Comparison of ENCODE assay signal across 1 cellular context in genomic region chr1:27563407-27564263, GRCh38.
TF ChIP-seq lines count a peak whose summit lies in the region.

No MANE protein-coding gene starts in this region.

TF ChIP-seq in HepG2, 621 proteins besides CTCF, POLR2A, EP300 and RAD21 (continued from another document and continues in another):
- TF ChIP-seq KLF9 (CRISPR knock-in tag; IDR thresholded peaks at IDR 0.05; ENCODE audit: low read depth) (no peak), IKZF4 (CRISPR knock-in tag; IDR thresholded peaks at IDR 0.05; ENCODE audit: borderline replicate concordance, low read depth, not compliant biosample characterization) (peak; percentile 64), AHDC1 (CRISPR knock-in tag; IDR thresholded peaks at IDR 0.05; ENCODE audit: borderline replicate concordance) (peak; percentile 80; the same call in 1 of the 2 replicates), TIGD3 (CRISPR knock-in tag; IDR thresholded peaks at IDR 0.05; ENCODE audit: borderline replicate concordance) (no peak), ZNF407 (CRISPR knock-in tag; IDR thresholded peaks at IDR 0.05; ENCODE audit: not compliant biosample characterization) (no peak), ZMAT5 (CRISPR knock-in tag; IDR thresholded peaks at IDR 0.05; ENCODE audit: borderline replicate concordance, low read depth) (no peak), MTA3 (CRISPR knock-in tag; IDR thresholded peaks at IDR 0.05) (no peak), MAX (IDR thresholded peaks at IDR 0.05) (peak; percentile 85), ZNF253 (CRISPR knock-in tag; IDR thresholded peaks at IDR 0.05; ENCODE audit: borderline replicate concordance) (no peak), FOXK2 (IDR thresholded peaks at IDR 0.05) (no peak), ARNTL (CRISPR knock-in tag; IDR thresholded peaks at IDR 0.05) (peak; percentile 76), RBM22 (optimal IDR thresholded peaks at IDR 0.05; ENCODE audit: low read length) (peak; percentile 90), PHF20 (CRISPR knock-in tag; IDR thresholded peaks at IDR 0.05) (no peak), ZBTB14 (CRISPR knock-in tag; IDR thresholded peaks at IDR 0.05) (no peak), ZBTB40 (IDR thresholded peaks at IDR 0.05) (no peak), ZBTB40 (CRISPR knock-in tag; IDR thresholded peaks at IDR 0.05) (no peak; the same call in 1 of the 2 replicates), DNMT1 (CRISPR knock-in tag; IDR thresholded peaks at IDR 0.05) (no peak), ELF4 (CRISPR knock-in tag; IDR thresholded peaks at IDR 0.05; ENCODE audit: borderline replicate concordance) (no peak), KAT2B (IDR thresholded peaks at IDR 0.05; ENCODE audit: borderline replicate concordance, low read depth, low read length) (no peak), ZNF160 (CRISPR knock-in tag; IDR thresholded peaks at IDR 0.05) (peak; percentile 52; the same call in 1 of the 2 replicates), NFIB (CRISPR knock-in tag; IDR thresholded peaks at IDR 0.05; ENCODE audit: borderline replicate concordance) (no peak), RFXAP (CRISPR knock-in tag; IDR thresholded peaks at IDR 0.05; ENCODE audit: borderline replicate concordance) (peak; percentile 95), ZNF572 (CRISPR knock-in tag; IDR thresholded peaks at IDR 0.05) (peak; percentile 98), ZFP37 (CRISPR knock-in tag; IDR thresholded peaks at IDR 0.05; ENCODE audit: borderline replicate concordance) (0 out of 2 replicates have a peak, but pooled peaks have one; percentile 30), MEF2D (CRISPR knock-in tag; IDR thresholded peaks at IDR 0.05) (peak; percentile 90), ZNF607 (CRISPR knock-in tag; IDR thresholded peaks at IDR 0.05; ENCODE audit: borderline replicate concordance) (peak; percentile 71; the same call in 1 of the 2 replicates), ZNF660 (CRISPR knock-in tag; IDR thresholded peaks at IDR 0.05; ENCODE audit: borderline replicate concordance, low read depth) (no peak), NBN (conservative IDR thresholded peaks at IDR 0.05) (no peak)
